Comparison of ENCODE assay signal across 18 cellular contexts in genomic region chr3:194160158-194160557, GRCh38. TPM values are rescaled to one million over a fixed set of nuclear protein-coding genes. Genes with fewer than 3 reads are reported as not detected.
"Had no signal": no experiment of that assay in that cellular context is flagged by ENCODE, and none has a peak within 500 bp of the region (broad histone marks: within the 10 kb centered on the region; RNA-seq: fewer than 3 reads in every experiment).

No MANE protein-coding gene starts in this region.

- ATAC-seq: activated CD8-positive, alpha-beta memory T cell treated with anti-CD3 and anti-CD28 coated beads, Interleukin-2, amount 10 ng/mL, durations not matched to agents 7 days and 5 days; heart left ventricle; naive thymus-derived CD4-positive, alpha-beta T cell; stimulated activated naive CD8-positive, alpha-beta T cell treated with anti-CD3 and anti-CD28 coated beads, Interleukin-15, Interleukin-2, amounts not matched to agents 100 U/mL and 50 U/mL, for 24 hours had no signal

- H3K27ac Mint-ChIP-seq: activated CD8-positive, alpha-beta memory T cell treated with anti-CD3 and anti-CD28 coated beads, Interleukin-2, amount 10 ng/mL, durations not matched to agents 7 days and 5 days; activated naive CD8-positive, alpha-beta T cell treated with anti-CD3 and anti-CD28 coated beads, Interleukin-2, amount 10 ng/mL, durations not matched to agents 7 days and 5 days; activated T-cell treated with anti-CD3 and anti-CD28 coated beads, Interleukin-2, amount 50 U/mL, for 24 hours; naive thymus-derived CD4-positive, alpha-beta T cell; T-helper 2 cell treated with Interferon-gamma antibody and Interleukin-4, amounts not matched to agents 5 μg/mL and 100 μg/mL, for 36 hours had no signal

- H3K4me1 ChIP-seq: heart left ventricle, SJSA1 had no signal

- H3K27me3 ChIP-seq: SJSA1 had no signal

- DNase-seq: activated CD4-positive, alpha-beta T cell treated with anti-CD3 and anti-CD28 coated beads, Interleukin-2, amount 50 U/mL, for 4 hours; activated CD4-positive, CD25-positive, alpha-beta regulatory T cell treated with anti-CD3 and anti-CD28 coated beads, Interleukin-2, amount 50 U/mL, for 72 hours; activated CD8-positive, alpha-beta memory T cell treated with anti-CD3 and anti-CD28 coated beads, Interleukin-2, amount 10 ng/mL, durations not matched to agents 7 days and 5 days; activated gamma-delta T cell; activated naive CD8-positive, alpha-beta T cell treated with anti-CD3 and anti-CD28 coated beads, Interleukin-2, amount 10 ng/mL, durations not matched to agents 7 days and 5 days; activated T-cell treated with anti-CD3 and anti-CD28 coated beads, Interleukin-2, amount 50 U/mL, for 24 hours; foreskin melanocyte; heart left ventricle; kidney; naive thymus-derived CD4-positive, alpha-beta T cell; occipital lobe; stimulated activated CD4-positive, alpha-beta T cell treated with anti-CD3 and anti-CD28 coated beads, Interleukin-4, amount 100 ng/mL, for 1 hour; stimulated activated CD8-positive, alpha-beta memory T cell treated with anti-CD3 and anti-CD28 coated beads, Interleukin-4, amount 100 ng/mL, for 48 hours; stimulated activated naive CD8-positive, alpha-beta T cell treated with anti-CD3 and anti-CD28 coated beads, Interleukin-15, Interleukin-2, amounts not matched to agents 100 U/mL and 50 U/mL, for 24 hours; SW 1271 had no signal

- H3K9me3 ChIP-seq: heart left ventricle, SJSA1, thoracic aorta had no signal

- H3K4me3 ChIP-seq: heart left ventricle, SJSA1, thoracic aorta had no signal

- H3K27ac ChIP-seq: heart left ventricle, SJSA1, thoracic aorta had no signal

- H3K9me3 Mint-ChIP-seq: activated naive CD8-positive, alpha-beta T cell treated with anti-CD3 and anti-CD28 coated beads, Interleukin-2, amount 10 ng/mL, durations not matched to agents 7 days and 5 days; activated T-cell treated with anti-CD3 and anti-CD28 coated beads, Interleukin-2, amount 50 U/mL, for 24 hours; naive thymus-derived CD4-positive, alpha-beta T cell; T-helper 2 cell treated with Interferon-gamma antibody and Interleukin-4, amounts not matched to agents 5 μg/mL and 100 μg/mL, for 36 hours had no signal

- H3K4me1 Mint-ChIP-seq: activated CD8-positive, alpha-beta memory T cell treated with anti-CD3 and anti-CD28 coated beads, Interleukin-2, amount 10 ng/mL, durations not matched to agents 7 days and 5 days; activated naive CD8-positive, alpha-beta T cell treated with anti-CD3 and anti-CD28 coated beads, Interleukin-2, amount 10 ng/mL, durations not matched to agents 7 days and 5 days; naive thymus-derived CD4-positive, alpha-beta T cell had no signal

- H3K36me3 Mint-ChIP-seq: activated CD8-positive, alpha-beta memory T cell treated with anti-CD3 and anti-CD28 coated beads, Interleukin-2, amount 10 ng/mL, durations not matched to agents 7 days and 5 days; activated naive CD8-positive, alpha-beta T cell treated with anti-CD3 and anti-CD28 coated beads, Interleukin-2, amount 10 ng/mL, durations not matched to agents 7 days and 5 days had no signal

- H3K4me3 Mint-ChIP-seq: activated CD8-positive, alpha-beta memory T cell treated with anti-CD3 and anti-CD28 coated beads, Interleukin-2, amount 10 ng/mL, durations not matched to agents 7 days and 5 days; activated naive CD8-positive, alpha-beta T cell treated with anti-CD3 and anti-CD28 coated beads, Interleukin-2, amount 10 ng/mL, durations not matched to agents 7 days and 5 days; activated T-cell treated with anti-CD3 and anti-CD28 coated beads, Interleukin-2, amount 50 U/mL, for 24 hours; naive thymus-derived CD4-positive, alpha-beta T cell; T-helper 2 cell treated with Interferon-gamma antibody and Interleukin-4, amounts not matched to agents 5 μg/mL and 100 μg/mL, for 36 hours had no signal

- H3K36me3 ChIP-seq: heart left ventricle, SJSA1, thoracic aorta had no signal

RNA-seq across cellular contexts. Expression of gene HES1, which starts 24.2 kb away (rescaled TPM):
- total RNA-seq: activated naive CD8-positive, alpha-beta T cell treated with anti-CD3 and anti-CD28 coated beads, Interleukin-2, amount 10 ng/mL, durations not matched to agents 7 days and 5 days had no signal
- polyA plus RNA-seq: naive thymus-derived CD4-positive, alpha-beta T cell had no signal
